In genomic region chr22:50474711-50475651, GRCh38 we compare ENCODE assay signal across 8 cellular contexts. TPM values are rescaled to one million over a fixed set of nuclear protein-coding genes. Genes with fewer than 3 reads are reported as not detected.
A peak's percentile ranks its signal among the peaks of the same experiment; 100 is the strongest.
DNase-seq lines count a peak whose midpoint lies in the region; ATAC-seq and TF ChIP-seq lines count a peak whose summit lies in the region.

Gene SBF1 (minus strand): TSS chr22:50475035. CDS start chr22:50474840, 195 bp downstream.

- TF ChIP-seq CTCF in choroid plexus epithelial cell (conservative IDR thresholded peaks at IDR 0.05; ENCODE audit: low read depth, low read length): no peak
- no peak for TF ChIP-seq CTCF in kidney epithelial cell (IDR thresholded peaks at IDR 0.05; ENCODE audit: insufficient read depth, low read length, poor library complexity, severe bottlenecking)

- H3K27me3 ChIP-seq in ACC112 (ENCODE audit: insufficient read depth, low read length): no peaks in the 10 kb centered on the region
- H3K27me3 ChIP-seq in kidney epithelial cell (ENCODE audit: control insufficient read depth, insufficient read depth, low read length): peaks cover 4% of the 10 kb centered on the region

- H3K79me2 ChIP-seq in ACC112 (ENCODE audit: control insufficient read depth, insufficient read depth, low read length, unreplicated experiment): peaks cover 41% of the 10 kb centered on the region

- H3K4me3 ChIP-seq in ACC112 (ENCODE audit: low read depth, low read length) (peak within 1 kb of the TSS; percentile 92), choroid plexus epithelial cell (ENCODE audit: low read depth, low read length) (peak within 1 kb of the TSS; percentile 70), kidney epithelial cell (ENCODE audit: low read depth, low read length) (peak within 1 kb of the TSS; percentile 55)

- no peak within 1 kb of the TSS for H3K27ac ChIP-seq in ACC112 (ENCODE audit: low read depth, low read length)

- peak within 1 kb of the TSS; percentile 81 for H2AFZ ChIP-seq in ACC112 (ENCODE audit: low read length, unreplicated experiment)

- peaks cover 17% of the 10 kb centered on the region for H3K4me1 ChIP-seq in ACC112 (ENCODE audit: control insufficient read depth, insufficient read depth, low read length, unreplicated experiment)

- H3K36me3 ChIP-seq in ACC112 (ENCODE audit: insufficient read depth, low read length) (no peaks in the 10 kb centered on the region), kidney epithelial cell (ENCODE audit: control insufficient read depth, insufficient read depth, low read length) (no peaks in the 10 kb centered on the region)

- ATAC-seq in GM18868 (IDR thresholded peaks at IDR 0.05; ENCODE audit: unreplicated experiment): peak; percentile 78
- ATAC-seq in HG03139 (IDR thresholded peaks at IDR 0.05; ENCODE audit: unreplicated experiment): peak; percentile 62

- DNase-seq in NCI-H510A (lab: John Stamatoyannopoulos, UW) (peak; percentile 74), choroid plexus epithelial cell (ENCODE audit: low read depth) (peak; percentile 92), kidney epithelial cell (ENCODE audit: low read depth) (peak; percentile 50)
- DNase-seq in activated CD4-positive, alpha-beta T cell treated with anti-CD3 and anti-CD28 coated beads for 4 hours: peak; percentile 84 to 87
- peak; percentile 81 to 83 for DNase-seq in stimulated activated CD4-positive, alpha-beta T cell treated with anti-CD3 and anti-CD28 coated beads, Interleukin-15, amount 100 ng/mL, for 1 hour (ENCODE audit: low read depth in 1 of 2, low spot score in 1 of 2)

RNA-seq across cellular contexts. Expression of gene SBF1, which starts in this region (rescaled TPM):
- total RNA-seq in kidney epithelial cell: 96.6 and 127 TPM in 2 replicates
